In genomic region chr18:45248240-45248903, GRCh38 we compare ENCODE assay signal across 13 cellular contexts.
DNase-seq lines count a peak whose midpoint lies in the region; TF ChIP-seq lines count a peak whose summit lies in the region.
"Had no signal": no experiment of that assay in that cellular context is flagged by ENCODE, and none has a peak within 500 bp of the region (broad histone marks: within the 10 kb centered on the region; RNA-seq: fewer than 3 reads in every experiment).

No MANE protein-coding gene starts in this region.

- TF ChIP-seq CTCF in astrocyte of the spinal cord (IDR thresholded peaks at IDR 0.05; ENCODE audit: low read depth, low read length) (no peak), hepatocyte (IDR thresholded peaks at IDR 0.05; ENCODE audit: poor library complexity) (no peak), sigmoid colon (IDR thresholded peaks at IDR 0.05) (no peak), Calu3 (IDR thresholded peaks at IDR 0.05; ENCODE audit: unreplicated experiment) (no peak), OCI-LY7 (conservative IDR thresholded peaks at IDR 0.05; ENCODE audit: low read length) (no peak)

- POLR2A ChIA-PET in OCI-LY7 (lab: Charles Lee), result interaction anchor here (0.7 kb wide), 1 partner anchor 707 kb away, joined by 3 read pairs; no protein-coding TSS in a partner anchor

- H2AFZ ChIP-seq in hepatocyte (no peak overlapping the region), OCI-LY7 (ENCODE audit: low read length) (no peak overlapping the region)

- 85% methylated on average over 6 of the region's 6 CpGs for WGBS in hepatocyte (ENCODE audit: low lambda C conversion rate, missing lambda C conversion rate)
- 49 to 77% methylated on average over 6 of the region's 6 CpGs for WGBS in sigmoid colon, 2 donors

- H3K4me3 ChIP-seq in astrocyte of the spinal cord (ENCODE audit: low read depth, low read length), result no peak overlapping the region
- no peak overlapping the region for H3K4me3 ChIP-seq in hepatocyte
- no peak overlapping the region for H3K4me3 ChIP-seq in sigmoid colon
- H3K4me3 ChIP-seq in OCI-LY7 (ENCODE audit: low read depth, low read length, poor library complexity, severe bottlenecking), result no peak overlapping the region

- H3K9me3 Mint-ChIP-seq in Calu3 (ENCODE audit: low read depth, unreplicated experiment), result no peaks in the 10 kb centered on the region
- H3K9me3 Mint-ChIP-seq: activated CD8-positive, alpha-beta T cell treated with anti-CD3 and anti-CD28 coated beads for 36 hours had no signal

- H3K27me3 ChIP-seq in hepatocyte (no peaks in the 10 kb centered on the region), sigmoid colon (no peaks in the 10 kb centered on the region)

- no peaks in the 10 kb centered on the region for H3K27me3 Mint-ChIP-seq in Calu3 (ENCODE audit: unreplicated experiment)

- no peaks in the 10 kb centered on the region for H3K79me2 ChIP-seq in hepatocyte
- H3K79me2 ChIP-seq in OCI-LY7 (ENCODE audit: insufficient read depth, low read depth, low read length), result no peaks in the 10 kb centered on the region

- no peak overlapping the region for H3K27ac Mint-ChIP-seq in Calu3 (ENCODE audit: unreplicated experiment)
- H3K27ac Mint-ChIP-seq: activated CD8-positive, alpha-beta T cell treated with anti-CD3 and anti-CD28 coated beads for 36 hours; progenitor cell of endocrine pancreas had no signal

- in situ Hi-C loops in astrocyte of the spinal cord (cut with HindIII; ENCODE audit: low sequenced_read_pairs), result no loop called here

- H3K9me3 ChIP-seq in hepatocyte (ENCODE audit: low read depth), result no peaks in the 10 kb centered on the region
- H3K9me3 ChIP-seq in sigmoid colon, result no peaks in the 10 kb centered on the region
- H3K9me3 ChIP-seq in OCI-LY7 (ENCODE audit: low read length), result no peaks in the 10 kb centered on the region

- no peaks in the 10 kb centered on the region for H3K36me3 Mint-ChIP-seq in Calu3 (ENCODE audit: insufficient read depth, unreplicated experiment)

- CTCF ChIA-PET in Calu3 (lab: Charles Lee) (interaction anchor here (0.7 kb wide), 2 partner anchors 35 to 1031 kb away, joined by 3 to 5 read pairs; no protein-coding TSS in a partner anchor), OCI-LY7 (lab: Charles Lee; ENCODE audit: unreplicated experiment) (interaction anchor here (0.6 kb wide), 1 partner anchor 136 kb away, joined by 9 read pairs; no protein-coding TSS in a partner anchor)

- H3K27ac ChIP-seq in hepatocyte (peak overlapping the region; percentile 63), sigmoid colon (peak overlapping the region; percentile 56 to 86 (median 72)), OCI-LY7 (ENCODE audit: low read depth, low read length, poor library complexity, severe bottlenecking) (no peak overlapping the region)
- H3K27ac ChIP-seq: HL-60 had no signal

- H3K4me3 Mint-ChIP-seq in Calu3 (ENCODE audit: low read depth, unreplicated experiment), result no peak overlapping the region
- H3K4me3 Mint-ChIP-seq: activated CD8-positive, alpha-beta T cell treated with anti-CD3 and anti-CD28 coated beads for 36 hours had no signal

- H3K4me1 Mint-ChIP-seq in Calu3 (ENCODE audit: low read depth, unreplicated experiment), result no peaks in the 10 kb centered on the region

- H3K36me3 ChIP-seq in hepatocyte (replicated peaks; ENCODE audit: insufficient read depth, low read depth) (no peaks in the 10 kb centered on the region), sigmoid colon (no peaks in the 10 kb centered on the region), OCI-LY7 (ENCODE audit: insufficient read depth, low read length) (no peaks in the 10 kb centered on the region)

- H3K9me2 ChIP-seq in hepatocyte (replicated peaks; ENCODE audit: insufficient read depth) (no peaks in the 10 kb centered on the region), OCI-LY7 (ENCODE audit: insufficient read depth, low read length) (no peaks in the 10 kb centered on the region)

- intact Hi-C loops in sigmoid colon (cut with DNase I) (no loop called here), Calu3 (cut with micrococcal nuclease; ENCODE audit: unreplicated experiment) (no loop called here), OCI-LY7 (cut with micrococcal nuclease; ENCODE audit: unreplicated experiment) (no loop called here)

- H3K4me1 ChIP-seq in hepatocyte (ENCODE audit: insufficient read depth) (peaks cover 23% of the 10 kb centered on the region), sigmoid colon (peaks cover 0 to 55% (median 22%) of the 10 kb centered on the region in 4 donors), OCI-LY7 (ENCODE audit: insufficient read depth, low read length, poor library complexity, severe bottlenecking) (no peaks in the 10 kb centered on the region)

- H3K4me2 ChIP-seq in hepatocyte (no peak overlapping the region), OCI-LY7 (ENCODE audit: low read length) (no peak overlapping the region)

- H4K20me1 ChIP-seq in hepatocyte (ENCODE audit: insufficient read depth, poor library complexity, severe bottlenecking), result no peaks in the 10 kb centered on the region
- no peaks in the 10 kb centered on the region for H4K20me1 ChIP-seq in OCI-LY7 (ENCODE audit: insufficient read depth, low read length)

- TF ChIP-seq EP300 in sigmoid colon (IDR thresholded peaks at IDR 0.05), result peak in 2 of 4 donors; percentile 31 to 58

- BruUV-seq in Calu3 (replicated peaks; lab: Mats Ljungman, UMichigan) (no TSS peak), OCI-LY7 (replicated peaks; lab: Mats Ljungman, UMichigan) (no TSS peak)

- peak; percentile 69 for DNase-seq in GDM1 (lab: John Stamatoyannopoulos, UW)
- peak; percentile 82 for DNase-seq in astrocyte of the spinal cord (ENCODE audit: low read depth, low spot score)
- DNase-seq in hepatocyte (ENCODE audit: low spot score), result no peak
- DNase-seq in sigmoid colon, result peak; percentile 68
- DNase-seq in kidney tubule cell (ENCODE audit: low spot score), result no peak
- DNase-seq in activated naive CD4-positive, alpha-beta T cell treated with Interleukin-2 at 50 U/mL for 16 hours, result no peak
- no peak for DNase-seq in Calu3
- DNase-seq in OCI-LY7 (ENCODE audit: low spot score), result no peak
- DNase-seq: activated CD8-positive, alpha-beta T cell treated with anti-CD3 and anti-CD28 coated beads for 36 hours; DMS153; NCI-H2081 treated with DMSO at 0.1 percent for 48 hours had no signal

- TF ChIP-seq POLR2A in sigmoid colon (IDR thresholded peaks at IDR 0.05), result no peak

Comparison
In these comparisons a context has a peak if more than half of its experiments do, and no peak if none do; other contexts are left out.
1. DNase-seq: peak in GDM1 (single experiment), astrocyte of the spinal cord (single experiment) and sigmoid colon (single experiment); none in hepatocyte (single experiment), kidney tubule cell (single experiment), activated naive CD4-positive, alpha-beta T cell treated with Interleukin-2 at 50 U/mL for 16 hours (single experiment), Calu3 (single experiment) and OCI-LY7 (single experiment).